23 cellular contexts compared by ENCODE assay signal in genomic region chr2:71601136-71602114, GRCh38.
DNase-seq lines count a peak whose midpoint lies in the region; ATAC-seq, FAIRE-seq and TF ChIP-seq lines count a peak whose summit lies in the region.
"Had no signal": no experiment of that assay in that cellular context is flagged by ENCODE, and none has a peak within 500 bp of the region (broad histone marks: within the 10 kb centered on the region; RNA-seq: fewer than 3 reads in every experiment).

No MANE protein-coding gene starts in this region.

- H3K27me3 Mint-ChIP-seq in CD14-positive monocyte (ENCODE audit: low read depth in 3 of 3) (peaks cover 3 to 6% (median 4%) of the 10 kb centered on the region in 3 donors), astrocyte (ENCODE audit: low read depth, unreplicated experiment) (peaks cover 27% of the 10 kb centered on the region)

- H4K20me1 ChIP-seq in astrocyte (ENCODE audit: insufficient read depth, low read length) (no peaks in the 10 kb centered on the region), mammary epithelial cell (ENCODE audit: insufficient read depth, low read length) (no peaks in the 10 kb centered on the region)

- no peak for TF ChIP-seq CTCF in CD14-positive monocyte (IDR thresholded peaks at IDR 0.05)
- no peak for TF ChIP-seq CTCF in astrocyte (IDR thresholded peaks at IDR 0.05; ENCODE audit: insufficient read depth, low read depth, low read length)
- TF ChIP-seq CTCF in kidney (IDR thresholded peaks at IDR 0.05; ENCODE audit: borderline replicate concordance, extremely low read depth, insufficient read depth): no peak
- TF ChIP-seq CTCF in spleen (IDR thresholded peaks at IDR 0.05 in 8 of 11, conservative IDR thresholded peaks at IDR 0.05 in 3 of 11): no peak
- no peak for TF ChIP-seq CTCF in mammary epithelial cell (conservative IDR thresholded peaks at IDR 0.05 in 1 of 2, IDR thresholded peaks at IDR 0.05 in 1 of 2; ENCODE audit: extremely low read depth in 1 of 2, insufficient read depth in 1 of 2, low read depth in 1 of 2, low read length in 2 of 2)

- no peak for ATAC-seq in HG02642 (IDR thresholded peaks at IDR 0.05; ENCODE audit: poor library complexity, unreplicated experiment)
- ATAC-seq: GM23338, PC-3 had no signal

- intact Hi-C loops in CD14-positive monocyte (cut with micrococcal nuclease): no loop called here
- intact Hi-C loops in kidney (cut with DNase I): no loop called here
- intact Hi-C loops in spleen (cut with DNase I; ENCODE audit: low total_unique reads): no loop called here
- intact Hi-C loops in mammary epithelial cell (cut with micrococcal nuclease): no loop called here

- FAIRE-seq in astrocyte (lab: Jason Lieb, UNC): no peak
- no peak for FAIRE-seq in kidney (lab: Jason Lieb, UNC)
- FAIRE-seq: G401.6 had no signal

- H2AFZ ChIP-seq in astrocyte (ENCODE audit: low read depth, low read length) (no peak overlapping the region), mammary epithelial cell (ENCODE audit: low read depth, low read length) (no peak overlapping the region)
- H2AFZ ChIP-seq: GM23338 had no signal

- DNase-seq in CD14-positive monocyte (ENCODE audit: low spot score) (peak; percentile 23), astrocyte (ENCODE audit: low read depth) (no peak), kidney (peak; percentile 31), spleen (peak; percentile 43), mammary epithelial cell (no peak), COLO668 (lab: John Stamatoyannopoulos, UW; ENCODE audit: unreplicated experiment) (no peak), NCI-H2081 treated with DMSO at 0.1 percent for 48 hours (lab: John Stamatoyannopoulos, UW) (no peak)
- DNase-seq: ACHN; Caco-2; CD4-positive, CD25-positive, alpha-beta regulatory T cell; HCEC 1CT; MM.1S; NCI-H1092 treated with DMSO at 0.1 percent for 48 hours; NCI-H146; NCI-H226; NCI-H524 treated with DMSO at 0.1 percent for 48 hours; PC-3 had no signal

- CTCF ChIA-PET in mammary epithelial cell (lab: Charles Lee; ENCODE audit: low non-redundant PET): no interaction called here

- H3K36me3 Mint-ChIP-seq in CD14-positive monocyte: peaks cover 90 to 96% of the 10 kb centered on the region in 2 donors
- H3K36me3 Mint-ChIP-seq in astrocyte (ENCODE audit: low read depth, unreplicated experiment): peaks cover 63% of the 10 kb centered on the region
- H3K36me3 Mint-ChIP-seq: CD4-positive, CD25-positive, alpha-beta regulatory T cell; IgD-negative memory B cell had no signal

- no peak for TF ChIP-seq POLR2A in spleen (IDR thresholded peaks at IDR 0.05)

- H3K4me2 ChIP-seq in astrocyte (ENCODE audit: low read length) (no peak overlapping the region), mammary epithelial cell (ENCODE audit: insufficient read depth, low read depth, low read length) (no peak overlapping the region)
- H3K4me2 ChIP-seq: GM23338 had no signal

- H3K9me3 Mint-ChIP-seq in CD14-positive monocyte (no peaks in the 10 kb centered on the region), astrocyte (ENCODE audit: unreplicated experiment) (no peaks in the 10 kb centered on the region)
- H3K9me3 Mint-ChIP-seq: CD4-positive, CD25-positive, alpha-beta regulatory T cell; GM23338 had no signal

- H3K9ac ChIP-seq in astrocyte (ENCODE audit: low read length) (no peak overlapping the region), kidney (ENCODE audit: low read length in 2 of 2) (no peak overlapping the region), mammary epithelial cell (ENCODE audit: insufficient read depth, low read length) (no peak overlapping the region)

- H3K4me3 ChIP-seq in astrocyte (ENCODE audit: insufficient read depth, low read depth, low read length) (no peak overlapping the region), kidney (ENCODE audit: low read length in 2 of 2) (no peak overlapping the region), spleen (no peak overlapping the region), mammary epithelial cell (replicated peaks in 1 of 3; ENCODE audit: insufficient read depth in 1 of 3, low read depth in 2 of 3, low read length in 3 of 3) (no peak overlapping the region)
- H3K4me3 ChIP-seq: GM23338, SJSA1 had no signal

- H3K4me3 Mint-ChIP-seq in CD14-positive monocyte (no peak overlapping the region), astrocyte (ENCODE audit: unreplicated experiment) (peak overlapping the region; percentile 60)
- H3K4me3 Mint-ChIP-seq: CD4-positive, CD25-positive, alpha-beta regulatory T cell; GM23338; IgD-negative memory B cell had no signal

- H3K4me1 Mint-ChIP-seq in CD14-positive monocyte (peaks cover 17% of the 10 kb centered on the region), astrocyte (ENCODE audit: low read depth, unreplicated experiment) (peaks cover 6% of the 10 kb centered on the region)

- WGBS in spleen, 5 donors: 81 to 86% (median 85%) methylated on average over 11 of the region's 11 CpGs
- WGBS in mammary epithelial cell (ENCODE audit: low coverage, missing lambda C conversion rate): 63% methylated on average over 11 of the region's 11 CpGs

- H3K79me2 ChIP-seq in astrocyte (ENCODE audit: insufficient read depth, low read length) (no peaks in the 10 kb centered on the region), mammary epithelial cell (ENCODE audit: insufficient read depth, low read length) (no peaks in the 10 kb centered on the region)

- no peaks in the 10 kb centered on the region for H3K9me3 ChIP-seq in astrocyte (ENCODE audit: insufficient read depth, low read depth, low read length)
- no peaks in the 10 kb centered on the region for H3K9me3 ChIP-seq in kidney (ENCODE audit: control insufficient read depth in 1 of 2, low read length in 2 of 2)
- H3K9me3 ChIP-seq in spleen: no peaks in the 10 kb centered on the region
- H3K9me3 ChIP-seq in mammary epithelial cell (replicated peaks; ENCODE audit: insufficient read depth, low read length): no peaks in the 10 kb centered on the region
- H3K9me3 ChIP-seq: Caco-2, SJSA1 had no signal

- peaks cover 7% of the 10 kb centered on the region for H3K27me3 ChIP-seq in astrocyte (ENCODE audit: insufficient read depth, low read length)
- H3K27me3 ChIP-seq in spleen (replicated peaks in 1 of 7): peaks cover 0 to 10% (median 0%) of the 10 kb centered on the region in 7 donors
- H3K27me3 ChIP-seq in mammary epithelial cell (ENCODE audit: insufficient read depth, low read length): no peaks in the 10 kb centered on the region
- H3K27me3 ChIP-seq: SJSA1 had no signal

- H3K4me1 ChIP-seq in astrocyte (ENCODE audit: insufficient read depth, low read length) (peaks cover under 1% of the 10 kb centered on the region), kidney (ENCODE audit: control insufficient read depth in 1 of 2, insufficient read depth in 1 of 2, low read depth in 1 of 2, low read length in 2 of 2) (peaks cover 0 to 10% of the 10 kb centered on the region in 2 donors), spleen (peaks cover 2 to 42% (median 25%) of the 10 kb centered on the region in 6 donors), mammary epithelial cell (ENCODE audit: insufficient read depth, low read length) (no peaks in the 10 kb centered on the region)
- H3K4me1 ChIP-seq: Caco-2 had no signal

- H3K36me3 ChIP-seq in astrocyte (ENCODE audit: insufficient read depth, low read length) (no peaks in the 10 kb centered on the region), kidney (ENCODE audit: control insufficient read depth in 1 of 2, insufficient read depth in 2 of 2, low read length in 2 of 2) (no peaks in the 10 kb centered on the region), spleen (peaks cover 0 to 100% (median 21%) of the 10 kb centered on the region in 6 donors), mammary epithelial cell (ENCODE audit: insufficient read depth, low read length) (no peaks in the 10 kb centered on the region)

- H3K27ac ChIP-seq in astrocyte (ENCODE audit: low read depth, low read length): no peak overlapping the region
- no peak overlapping the region for H3K27ac ChIP-seq in kidney (ENCODE audit: low read depth in 2 of 2, low read length in 2 of 2)
- no peak overlapping the region for H3K27ac ChIP-seq in spleen
- H3K27ac ChIP-seq in mammary epithelial cell (ENCODE audit: insufficient read depth, low read depth, low read length): no peak overlapping the region
- H3K27ac ChIP-seq: RWPE1, SJSA1 had no signal

- H3K27ac Mint-ChIP-seq in CD14-positive monocyte (peak overlapping the region in 2 of 7 donors; percentile 5 to 17), astrocyte (ENCODE audit: unreplicated experiment) (no peak overlapping the region)
- H3K27ac Mint-ChIP-seq: GM23338, IgD-negative memory B cell had no signal

- in situ Hi-C loops in mammary epithelial cell (cut with MboI; ENCODE audit: low sequenced_read_pairs in 2 of 2): no loop called here

- dilution Hi-C loops in mammary epithelial cell (cut with HindIII; ENCODE audit: low sequenced_read_pairs): no loop called here

- BruUV-seq in mammary epithelial cell (replicated peaks; lab: Mats Ljungman, UMichigan): no TSS peak

Comparison
In these comparisons a context has a peak if more than half of its experiments do, and no peak if none do; other contexts are left out.
1. DNase-seq: peak in CD14-positive monocyte (single experiment), kidney (single experiment) and spleen (single experiment); none in astrocyte (single experiment), mammary epithelial cell (single experiment), COLO668 (single experiment) and NCI-H2081 treated with DMSO at 0.1 percent for 48 hours (single experiment).